In genomic region chr16:23505180-23505665, GRCh38 we compare ENCODE assay signal across 8 cellular contexts. TPM values are rescaled to one million over a fixed set of nuclear protein-coding genes. Genes with fewer than 3 reads are reported as not detected.
DNase-seq lines count a peak whose midpoint lies in the region; ATAC-seq and TF ChIP-seq lines count a peak whose summit lies in the region.

No MANE protein-coding gene starts in this region.

- DNase-seq in astrocyte of the cerebellum (ENCODE audit: low read depth) (peak; percentile 63), osteoblast (ENCODE audit: insufficient read length, low spot score, missing footprints) (peak; percentile 64), NCI-H1092 (lab: John Stamatoyannopoulos, UW) (no peak), GM19240 (ENCODE audit: insufficient read length, low spot score) (no peak)

- H2AFZ ChIP-seq in osteoblast (ENCODE audit: low read length), result no peak overlapping the region

- H3K36me3 ChIP-seq in osteoblast (ENCODE audit: insufficient read depth, low read length), result no peaks in the 10 kb centered on the region

- peaks cover 31% of the 10 kb centered on the region for H3K4me1 ChIP-seq in osteoblast (ENCODE audit: insufficient read depth, low read length)

- no peaks in the 10 kb centered on the region for H3K27me3 ChIP-seq in osteoblast (ENCODE audit: insufficient read depth, low read length)

- ATAC-seq in HG02798 (IDR thresholded peaks at IDR 0.05; ENCODE audit: poor library complexity, unreplicated experiment) (peak; percentile 1), GM21717 (IDR thresholded peaks at IDR 0.05; ENCODE audit: unreplicated experiment) (no peak), GM21786 (IDR thresholded peaks at IDR 0.05; ENCODE audit: unreplicated experiment) (no peak)

- H3K4me2 ChIP-seq in osteoblast (ENCODE audit: insufficient read depth, low read length), result peak overlapping the region; percentile 69

- peaks cover 76% of the 10 kb centered on the region for H4K20me1 ChIP-seq in osteoblast (ENCODE audit: insufficient read depth, low read length)

- H3K27ac ChIP-seq in osteoblast (ENCODE audit: low read depth, low read length), result peak overlapping the region; percentile 78

- H3K4me3 ChIP-seq in GM08714 (ENCODE audit: low read length) (peak overlapping the region; percentile 13; the same call in 1 of the 2 replicates), astrocyte of the cerebellum (ENCODE audit: low read depth, low read length) (peak overlapping the region; percentile 12), osteoblast (ENCODE audit: insufficient read depth, low read length) (peak overlapping the region; percentile 33)

- H3K79me2 ChIP-seq in osteoblast (ENCODE audit: insufficient read depth, low read length), result peaks cover 54% of the 10 kb centered on the region

- in situ Hi-C loops in astrocyte of the cerebellum (cut with HindIII; ENCODE audit: low sequenced_read_pairs), result no loop called here

- no peak for TF ChIP-seq CTCF in astrocyte of the cerebellum (IDR thresholded peaks at IDR 0.05; ENCODE audit: low read depth, low read length, missing control alignments)
- TF ChIP-seq CTCF in osteoblast (IDR thresholded peaks at IDR 0.05; ENCODE audit: extremely low read depth, low read depth, low read length), result no peak

- no peaks in the 10 kb centered on the region for H3K9me3 ChIP-seq in osteoblast (ENCODE audit: low read depth, low read length)

RNA-seq across cellular contexts. Expression of gene GGA2, which starts 5.1 kb away (rescaled TPM):
- 18.1 and 26.2 TPM in 2 replicates for total RNA-seq in osteoblast

RNA-seq across cellular contexts. Expression of gene EARS2, which starts 51.9 kb away (rescaled TPM):
- 26.8 and 32.6 TPM in 2 replicates for total RNA-seq in osteoblast

RNA-seq across cellular contexts. Expression of gene COG7, which starts 52.2 kb away (rescaled TPM):
- 17.0 and 20.9 TPM in 2 replicates for total RNA-seq in osteoblast

RNA-seq across cellular contexts. Expression of gene UBFD1, which starts 52.3 kb away (rescaled TPM):
- total RNA-seq in osteoblast, result 94.3 and 109 TPM in 2 replicates

Comparison
In these comparisons a context has a peak if more than half of its experiments do, and no peak if none do; other contexts are left out.
1. DNase-seq: peak in astrocyte of the cerebellum (single experiment) and osteoblast (single experiment); none in NCI-H1092 (single experiment) and GM19240 (single experiment).
2. Peak in every context shown above with its lines, with median percentiles within 50 percentile points of each other: H3K4me3 ChIP-seq.